In genomic region chr20:54649511-54649962, GRCh38 we compare ENCODE assay signal across 8 cellular contexts.
DNase-seq lines count a peak whose midpoint lies in the region; ATAC-seq, FAIRE-seq and TF ChIP-seq lines count a peak whose summit lies in the region.

No MANE protein-coding gene starts in this region.

- CTCF ChIA-PET in activated CD4-positive, alpha-beta memory T cell treated with anti-CD3 and anti-CD28 coated beads for 36 hours (lab: Charles Lee): interaction anchor here (0.7 to 2.3 kb wide), 4 partner anchors 11 to 431 kb away, joined by 3 to 11 read pairs (median 3); no protein-coding TSS in a partner anchor

- H3K4me1 Mint-ChIP-seq in activated CD4-positive, alpha-beta memory T cell treated with anti-CD3 and anti-CD28 coated beads for 36 hours (ENCODE audit: low read depth): no peaks in the 10 kb centered on the region
- H3K4me1 Mint-ChIP-seq in mesothelial cell of epicardium: peaks cover 19% of the 10 kb centered on the region

- FAIRE-seq in endometrium (lab: Jason Lieb, UNC): peak; percentile 33

- peak; percentile 61 for ATAC-seq in HG03520 (IDR thresholded peaks at IDR 0.05; ENCODE audit: unreplicated experiment)

- POLR2A ChIA-PET in activated CD4-positive, alpha-beta memory T cell treated with anti-CD3 and anti-CD28 coated beads for 36 hours (lab: Charles Lee): no interaction called here

- no peak overlapping the region for H3K4me3 Mint-ChIP-seq in activated CD4-positive, alpha-beta memory T cell treated with anti-CD3 and anti-CD28 coated beads for 36 hours
- no peak overlapping the region for H3K4me3 Mint-ChIP-seq in mesothelial cell of epicardium

- H3K9me3 Mint-ChIP-seq in activated CD4-positive, alpha-beta memory T cell treated with anti-CD3 and anti-CD28 coated beads for 36 hours: no peaks in the 10 kb centered on the region
- no peaks in the 10 kb centered on the region for H3K9me3 Mint-ChIP-seq in mesothelial cell of epicardium

- TF ChIP-seq CTCF in mesothelial cell of epicardium (IDR thresholded peaks at IDR 0.05; ENCODE audit: unreplicated experiment): peak; percentile 82

- peak; percentile 31 for DNase-seq in NCI-H1436 (lab: John Stamatoyannopoulos, UW)
- no peak for DNase-seq in NCI-H1436 treated with DMSO at 0.1 percent for 48 hours (lab: John Stamatoyannopoulos, UW)
- peak; percentile 65 for DNase-seq in NCI-H748 (lab: John Stamatoyannopoulos, UW; ENCODE audit: unreplicated experiment)
- DNase-seq in activated CD4-positive, alpha-beta memory T cell treated with anti-CD3 and anti-CD28 coated beads for 36 hours: peak; percentile 75
- peak; percentile 65 to 87 for DNase-seq in mesothelial cell of epicardium (ENCODE audit: low spot score in 2 of 2, unreplicated experiment in 2 of 2)
- peak; percentile 46 to 52 for DNase-seq in stimulated activated CD8-positive, alpha-beta memory T cell treated with anti-CD3 and anti-CD28 coated beads, Interleukin-2, amount 100 ng/mL, for 48 hours (ENCODE audit: low read depth in 2 of 2)

- H3K27ac Mint-ChIP-seq in activated CD4-positive, alpha-beta memory T cell treated with anti-CD3 and anti-CD28 coated beads for 36 hours: no peak overlapping the region
- H3K27ac Mint-ChIP-seq in mesothelial cell of epicardium: no peak overlapping the region

- intact Hi-C loops in activated CD4-positive, alpha-beta memory T cell treated with anti-CD3 and anti-CD28 coated beads for 36 hours (cut with micrococcal nuclease): no loop called here

- H3K36me3 Mint-ChIP-seq in activated CD4-positive, alpha-beta memory T cell treated with anti-CD3 and anti-CD28 coated beads for 36 hours: no peaks in the 10 kb centered on the region
- no peaks in the 10 kb centered on the region for H3K36me3 Mint-ChIP-seq in mesothelial cell of epicardium

- peaks cover 13% of the 10 kb centered on the region for H3K27me3 Mint-ChIP-seq in activated CD4-positive, alpha-beta memory T cell treated with anti-CD3 and anti-CD28 coated beads for 36 hours
- H3K27me3 Mint-ChIP-seq in mesothelial cell of epicardium (ENCODE audit: low read depth): no peaks in the 10 kb centered on the region
